In the genomic region with DNA sequence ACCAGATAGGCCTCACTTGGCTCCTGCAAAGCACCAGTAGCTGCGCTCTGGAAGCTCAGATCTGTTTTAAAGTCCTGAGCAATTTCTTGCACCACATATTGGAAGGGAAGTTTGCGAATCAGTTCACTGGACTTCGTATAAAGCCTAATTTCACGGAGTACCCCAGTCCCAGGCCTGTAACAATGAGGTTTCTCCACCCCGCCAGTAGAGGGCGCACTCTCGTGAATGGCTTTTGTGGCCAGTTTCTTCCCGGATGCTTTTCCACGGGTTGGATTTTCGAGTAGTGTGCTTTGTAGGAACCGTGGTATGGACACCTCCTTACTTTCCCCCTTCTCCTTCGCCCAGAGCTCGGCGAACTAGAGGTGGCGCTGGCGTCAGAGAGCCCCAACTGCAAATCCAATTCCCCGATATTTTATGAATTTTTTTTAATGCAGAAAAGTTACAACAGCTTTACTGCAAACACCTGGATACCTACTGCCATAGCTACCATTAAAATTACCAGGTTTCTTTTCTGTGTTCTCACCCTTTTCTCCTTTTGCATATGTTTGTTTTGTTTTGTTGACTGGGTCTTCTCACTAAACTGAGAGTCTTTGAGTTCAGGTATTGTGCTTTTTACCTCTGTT, we compare ENCODE assay signal across 10 cellular contexts. TPM values are rescaled to one million over a fixed set of nuclear protein-coding genes. Genes with fewer than 3 reads are reported as not detected.
DNase-seq lines count a peak whose midpoint lies in the region; FAIRE-seq and TF ChIP-seq lines count a peak whose summit lies in the region.
"Had no signal": no experiment of that assay in that cellular context is flagged by ENCODE, and none has a peak within 500 bp of the region (broad histone marks: within the 10 kb centered on the region; RNA-seq: fewer than 3 reads in every experiment).

No MANE protein-coding gene starts in this region.

- DNase-seq in NCI-H82 (lab: John Stamatoyannopoulos, UW) (peak; percentile 38), NCI-H82 treated with DMSO at 0.1 percent for 48 hours (lab: John Stamatoyannopoulos, UW; ENCODE audit: unreplicated experiment) (no peak), OCI-LY7 (ENCODE audit: low spot score) (peak; percentile 36), endothelial cell of umbilical vein (ENCODE audit: low read depth, low spot score) (no peak), NCI-H526 treated with DMSO at 0.1 percent for 48 hours (lab: John Stamatoyannopoulos, UW) (no peak), AG08395 (ENCODE audit: low spot score) (no peak)
- peak; percentile 5 for DNase-seq in stimulated activated CD4-positive, alpha-beta T cell treated with anti-CD3 and anti-CD28 coated beads, Interleukin-12 subunit alpha, Interleukin-12 subunit beta, amount 100 ng/mL, for 4 hours
- no peak for DNase-seq in effector CD8-positive, alpha-beta T cell (lab: John Stamatoyannopoulos, UW)
- DNase-seq: NK-92 treated with Interleukin-12 subunit alpha and Interleukin-12 subunit beta, amount 100 ng/mL, for 24 hours had no signal

- H3K27me3 ChIP-seq in endothelial cell of umbilical vein (ENCODE audit: control insufficient read depth in 2 of 2, insufficient read depth in 2 of 2, low read length in 2 of 2), result no peaks in the 10 kb centered on the region

- no peak for TF ChIP-seq POLR2A in endothelial cell of umbilical vein (IDR thresholded peaks at IDR 0.05; ENCODE audit: low read depth, low read length)

- H3K9me3 ChIP-seq in OCI-LY7 (ENCODE audit: low read length) (no peaks in the 10 kb centered on the region), endothelial cell of umbilical vein (replicated peaks; ENCODE audit: control insufficient read depth, insufficient read depth, low read length) (no peaks in the 10 kb centered on the region)
- H3K9me3 ChIP-seq: HAP-1 had no signal

- H3K9ac ChIP-seq in endothelial cell of umbilical vein (replicated peaks; ENCODE audit: extremely low read depth, insufficient read depth, low read length), result no peak overlapping the region

- CTCF ChIA-PET in OCI-LY7 (lab: Charles Lee; ENCODE audit: unreplicated experiment), result no interaction called here
- CTCF ChIA-PET in endothelial cell of umbilical vein (lab: Charles Lee), result interaction anchor here (0.6 to 2.7 kb wide), 11 partner anchors 9 to 161 kb away, joined by 3 to 20 read pairs (median 4); no protein-coding TSS in a partner anchor

- H3K4me1 ChIP-seq in OCI-LY7 (ENCODE audit: insufficient read depth, low read length, poor library complexity, severe bottlenecking) (no peaks in the 10 kb centered on the region), endothelial cell of umbilical vein (ENCODE audit: control insufficient read depth, extremely low read depth, insufficient read depth, low read length) (peaks cover 10% of the 10 kb centered on the region)
- H3K4me1 ChIP-seq: HAP-1 had no signal

- POLR2A ChIA-PET in OCI-LY7 (lab: Charles Lee) (no interaction called here), endothelial cell of umbilical vein (lab: Charles Lee) (no interaction called here)

- H3K9me1 ChIP-seq in endothelial cell of umbilical vein (replicated peaks; ENCODE audit: control insufficient read depth, extremely low read depth, insufficient read depth, low read length), result no peaks in the 10 kb centered on the region

- H3K27ac ChIP-seq in OCI-LY7 (ENCODE audit: low read depth, low read length, poor library complexity, severe bottlenecking), result no peak overlapping the region
- H3K27ac ChIP-seq in endothelial cell of umbilical vein (ENCODE audit: insufficient read depth, low read depth, low read length), result no peak overlapping the region

- dilution Hi-C loops in endothelial cell of umbilical vein (cut with MboI; ENCODE audit: extremely low pct_ligation_motif_present, low sequenced_read_pairs), result no loop called here

- H3K36me3 ChIP-seq in OCI-LY7 (ENCODE audit: insufficient read depth, low read length), result no peaks in the 10 kb centered on the region
- no peaks in the 10 kb centered on the region for H3K36me3 ChIP-seq in endothelial cell of umbilical vein (ENCODE audit: control insufficient read depth in 2 of 2, extremely low read depth in 1 of 2, insufficient read depth in 2 of 2, low read length in 2 of 2)
- H3K36me3 ChIP-seq: HAP-1 had no signal

- BruUV-seq in OCI-LY7 (replicated peaks; lab: Mats Ljungman, UMichigan) (no TSS peak), endothelial cell of umbilical vein (replicated peaks; lab: Mats Ljungman, UMichigan) (no TSS peak)

- H3K4me2 ChIP-seq in OCI-LY7 (ENCODE audit: low read length), result no peak overlapping the region
- H3K4me2 ChIP-seq in endothelial cell of umbilical vein (ENCODE audit: insufficient read depth, low read length), result no peak overlapping the region

- H4K20me1 ChIP-seq in OCI-LY7 (ENCODE audit: insufficient read depth, low read length), result no peaks in the 10 kb centered on the region
- no peaks in the 10 kb centered on the region for H4K20me1 ChIP-seq in endothelial cell of umbilical vein (replicated peaks; ENCODE audit: control insufficient read depth, extremely low read depth, insufficient read depth, low read length)

- TF ChIP-seq CTCF in OCI-LY7 (conservative IDR thresholded peaks at IDR 0.05; ENCODE audit: low read length), result peak; percentile 98
- peak; percentile 60 to 69 for TF ChIP-seq CTCF in endothelial cell of umbilical vein (IDR thresholded peaks at IDR 0.05; ENCODE audit: extremely low read depth in 1 of 2, insufficient read depth in 1 of 2, low read depth in 1 of 2, low read length in 2 of 2)

- intact Hi-C loops in OCI-LY7 (cut with micrococcal nuclease; ENCODE audit: unreplicated experiment), result no loop called here
- intact Hi-C loops in endothelial cell of umbilical vein (cut with micrococcal nuclease), result no loop called here

- no peaks in the 10 kb centered on the region for H3K9me2 ChIP-seq in OCI-LY7 (ENCODE audit: insufficient read depth, low read length)

- no peak overlapping the region for H2AFZ ChIP-seq in OCI-LY7 (ENCODE audit: low read length)
- H2AFZ ChIP-seq in endothelial cell of umbilical vein (ENCODE audit: low read depth, low read length), result no peak overlapping the region

- H3K4me3 ChIP-seq in OCI-LY7 (ENCODE audit: low read depth, low read length, poor library complexity, severe bottlenecking), result no peak overlapping the region
- H3K4me3 ChIP-seq in endothelial cell of umbilical vein (replicated peaks in 1 of 3; ENCODE audit: insufficient read depth in 1 of 3, low read depth in 1 of 3, low read length in 3 of 3), result no peak overlapping the region
- H3K4me3 ChIP-seq: HAP-1 had no signal

- no peak for FAIRE-seq in endothelial cell of umbilical vein (lab: Jason Lieb, UNC)

- H3K79me2 ChIP-seq in OCI-LY7 (ENCODE audit: insufficient read depth, low read depth, low read length) (no peaks in the 10 kb centered on the region), endothelial cell of umbilical vein (ENCODE audit: control insufficient read depth, insufficient read depth, low read length) (peaks cover 66% of the 10 kb centered on the region)

TF ChIP-seq in endothelial cell of umbilical vein, 7 proteins besides CTCF, POLR2A, EP300 and RAD21:
- TF ChIP-seq EZH2 (IDR thresholded peaks at IDR 0.05; ENCODE audit: borderline replicate concordance, low read depth, low read length, severe bottlenecking) (no peak), JUN (IDR thresholded peaks at IDR 0.05; ENCODE audit: borderline replicate concordance, insufficient read depth, insufficient read length, low read depth) (no peak), MYC (IDR thresholded peaks at IDR 0.05; ENCODE audit: low read depth, low read length) (no peak), GATA2 (IDR thresholded peaks at IDR 0.05; ENCODE audit: insufficient read depth, insufficient read length, low read depth, low read length) (no peak)

RNA-seq across cellular contexts. Expression of a gene that starts 13.3 kb away (rescaled TPM):
- total RNA-seq in OCI-LY7 (2014; rRNA removed; shearing (Covaris generic)), result not detected in 2 replicates
- total RNA-seq in OCI-LY7 (2022), result not detected in 2 replicates
- total RNA-seq in endothelial cell of umbilical vein, result 19.3 and 23.4 TPM in 2 replicates
- polyA plus RNA-seq in endothelial cell of umbilical vein, result 13.6 and 15.3 TPM in 2 replicates
- 17.9 and 18.9 TPM in 2 replicates for polyA plus RNA-seq in endothelial cell of umbilical vein (2011; cell fraction: cytosol; rRNA removed)
- 27.6 and 30.3 TPM in 2 replicates for polyA plus RNA-seq in endothelial cell of umbilical vein (2011; cell fraction: nucleus; rRNA removed)
- 34.3 and 35.5 TPM in 2 replicates for polyA plus RNA-seq in endothelial cell of umbilical vein (2012)
- polyA minus RNA-seq in endothelial cell of umbilical vein, result 44.0 and 59.0 TPM in 2 replicates
- polyA minus RNA-seq in endothelial cell of umbilical vein (2011; cell fraction: cytosol; rRNA and poly(A)+ RNA removed), result not detected
- 127 and 202 TPM in 2 replicates for polyA minus RNA-seq in endothelial cell of umbilical vein (2011; cell fraction: nucleus; rRNA and poly(A)+ RNA removed)

Comparison
In these comparisons a context has a peak if more than half of its experiments do, and no peak if none do; other contexts are left out.
1. DNase-seq: peak in NCI-H82 (single experiment), OCI-LY7 (single experiment) and stimulated activated CD4-positive, alpha-beta T cell treated with anti-CD3 and anti-CD28 coated beads, Interleukin-12 subunit alpha, Interleukin-12 subunit beta, amount 100 ng/mL, for 4 hours (single experiment); none in NCI-H82 treated with DMSO at 0.1 percent for 48 hours (single experiment), endothelial cell of umbilical vein (single experiment), NCI-H526 treated with DMSO at 0.1 percent for 48 hours (single experiment), effector CD8-positive, alpha-beta T cell (single experiment) and AG08395 (single experiment).
2. RNA of a gene that starts 13.3 kb away (total RNA-seq): 19.3 to 23.4 TPM in endothelial cell of umbilical vein; not detected in OCI-LY7; every median in the first group is over 10 times any median in the second.